In genomic region chr3:170585937-170586310, GRCh38 we compare ENCODE assay signal across 11 cellular contexts. TPM values are rescaled to one million over a fixed set of nuclear protein-coding genes. Genes with fewer than 3 reads are reported as not detected.
DNase-seq lines count a peak whose midpoint lies in the region; ATAC-seq and TF ChIP-seq lines count a peak whose summit lies in the region.
"Had no signal": no experiment of that assay in that cellular context is flagged by ENCODE, and none has a peak within 500 bp of the region (broad histone marks: within the 10 kb centered on the region; RNA-seq: fewer than 3 reads in every experiment).

SLC7A14 (minus strand) TSS chr3:170586075; CDS start chr3:170526936, 59,139 bp downstream.

- DNase-seq in DMS79 (lab: John Stamatoyannopoulos, UW) (peak; percentile 25), DMS79 treated with DMSO at 0.1 percent for 48 hours (lab: John Stamatoyannopoulos, UW) (no peak), WERI-Rb-1 (peak; percentile 66), right cardiac atrium (peak in 1 of 3 donors; percentile 43), skeletal muscle cell (ENCODE audit: low read depth) (no peak), EL (no peak)
- DNase-seq in activated CD4-positive, alpha-beta T cell treated with anti-CD3 and anti-CD28 coated beads for 36 hours, result no peak
- no peak for DNase-seq in activated naive CD8-positive, alpha-beta T cell treated with anti-CD3 and anti-CD28 coated beads, Interleukin-2, amount 50 U/mL, for 24 hours

- no peaks in the 10 kb centered on the region for H3K4me1 Mint-ChIP-seq in activated CD4-positive, alpha-beta T cell treated with anti-CD3 and anti-CD28 coated beads for 36 hours
- no peaks in the 10 kb centered on the region for H3K4me1 Mint-ChIP-seq in activated naive CD8-positive, alpha-beta T cell treated with anti-CD3 and anti-CD28 coated beads, Interleukin-2, amount 50 U/mL, for 24 hours

- no peaks in the 10 kb centered on the region for H3K4me1 ChIP-seq in right cardiac atrium (ENCODE audit: control insufficient read depth, insufficient read depth, low read length)
- H3K4me1 ChIP-seq: pancreas had no signal

- POLR2A ChIA-PET in activated CD4-positive, alpha-beta T cell treated with anti-CD3 and anti-CD28 coated beads for 36 hours (lab: Charles Lee), result no interaction called here

- H3K27ac ChIP-seq in WERI-Rb-1 (no peak within 1 kb of the TSS), right cardiac atrium (ENCODE audit: low read length) (no peak within 1 kb of the TSS)
- H3K27ac ChIP-seq: pancreas had no signal

- intact Hi-C loops in right cardiac atrium (cut with DNase I), result no loop called here
- intact Hi-C loops in activated CD4-positive, alpha-beta T cell treated with anti-CD3 and anti-CD28 coated beads for 36 hours (cut with DNase I, micrococcal nuclease), result no loop called here

- no peaks in the 10 kb centered on the region for H3K36me3 ChIP-seq in WERI-Rb-1
- H3K36me3 ChIP-seq: adrenal gland, pancreas had no signal

- H3K9me3 ChIP-seq in WERI-Rb-1 (ENCODE audit: severe bottlenecking) (no peaks in the 10 kb centered on the region), right cardiac atrium (ENCODE audit: control insufficient read depth, low read length) (no peaks in the 10 kb centered on the region)
- H3K9me3 ChIP-seq: adrenal gland, pancreas had no signal

- H3K27me3 ChIP-seq in WERI-Rb-1 (ENCODE audit: insufficient read depth, low read depth, severe bottlenecking) (peaks cover 4% of the 10 kb centered on the region), right cardiac atrium (ENCODE audit: control insufficient read depth, insufficient read depth) (peaks cover 11% of the 10 kb centered on the region)

- no peak for TF ChIP-seq CTCF in WERI-Rb-1 (IDR thresholded peaks at IDR 0.05; ENCODE audit: low read depth, low read length)

- H3K27ac Mint-ChIP-seq in activated CD4-positive, alpha-beta T cell treated with anti-CD3 and anti-CD28 coated beads for 36 hours, result no peak within 1 kb of the TSS
- no peak within 1 kb of the TSS for H3K27ac Mint-ChIP-seq in activated naive CD8-positive, alpha-beta T cell treated with anti-CD3 and anti-CD28 coated beads, Interleukin-2, amount 50 U/mL, for 24 hours

- H3K4me3 ChIP-seq in WERI-Rb-1 (ENCODE audit: low read depth, low read length) (peak within 1 kb of the TSS; percentile 75), right cardiac atrium (ENCODE audit: low read length) (peak within 1 kb of the TSS; percentile 40), skeletal muscle cell (ENCODE audit: low read depth, low read length) (peak within 1 kb of the TSS; percentile 51)

- peaks cover 46% of the 10 kb centered on the region for H3K27me3 Mint-ChIP-seq in activated CD4-positive, alpha-beta T cell treated with anti-CD3 and anti-CD28 coated beads for 36 hours
- peaks cover 51% of the 10 kb centered on the region for H3K27me3 Mint-ChIP-seq in activated naive CD8-positive, alpha-beta T cell treated with anti-CD3 and anti-CD28 coated beads, Interleukin-2, amount 50 U/mL, for 24 hours

- no peak within 1 kb of the TSS for H3K4me3 Mint-ChIP-seq in activated CD4-positive, alpha-beta T cell treated with anti-CD3 and anti-CD28 coated beads for 36 hours
- no peak within 1 kb of the TSS for H3K4me3 Mint-ChIP-seq in activated naive CD8-positive, alpha-beta T cell treated with anti-CD3 and anti-CD28 coated beads, Interleukin-2, amount 50 U/mL, for 24 hours

- 7% methylated on average over 12 of the region's 12 CpGs for WGBS in right cardiac atrium

- CTCF ChIA-PET in activated CD4-positive, alpha-beta T cell treated with anti-CD3 and anti-CD28 coated beads for 36 hours (lab: Charles Lee), result interaction anchor here (0.9 kb wide), 1 partner anchor 10 kb away, joined by 3 read pairs; no protein-coding TSS in a partner anchor

- peaks cover 4% of the 10 kb centered on the region for H3K9me3 Mint-ChIP-seq in activated CD4-positive, alpha-beta T cell treated with anti-CD3 and anti-CD28 coated beads for 36 hours (ENCODE audit: low read depth)
- peaks cover 15% of the 10 kb centered on the region for H3K9me3 Mint-ChIP-seq in activated naive CD8-positive, alpha-beta T cell treated with anti-CD3 and anti-CD28 coated beads, Interleukin-2, amount 50 U/mL, for 24 hours

- ATAC-seq in right cardiac atrium, result peak; percentile 18 to 45
- ATAC-seq in activated CD4-positive, alpha-beta T cell treated with anti-CD3 and anti-CD28 coated beads for 36 hours, result no peak
- no peak for ATAC-seq in activated naive CD8-positive, alpha-beta T cell treated with anti-CD3 and anti-CD28 coated beads, Interleukin-2, amount 50 U/mL, for 24 hours

- H3K36me3 Mint-ChIP-seq in activated CD4-positive, alpha-beta T cell treated with anti-CD3 and anti-CD28 coated beads for 36 hours (ENCODE audit: low read depth), result no peaks in the 10 kb centered on the region
- H3K36me3 Mint-ChIP-seq in activated naive CD8-positive, alpha-beta T cell treated with anti-CD3 and anti-CD28 coated beads, Interleukin-2, amount 50 U/mL, for 24 hours (ENCODE audit: low read depth), result peaks cover 2% of the 10 kb centered on the region

RNA-seq across cellular contexts. Expression of gene SLC7A14, which starts in this region (rescaled TPM):
- under 1 TPM in 1 of 4 donors, not detected in 3; 0.06 TPM for total RNA-seq in right cardiac atrium
- polyA plus RNA-seq in right cardiac atrium, result 0.05 TPM
- not detected for total RNA-seq in activated CD4-positive, alpha-beta T cell treated with anti-CD3 and anti-CD28 coated beads for 36 hours
- total RNA-seq: A673 had no signal

Comparison
In these comparisons a context has a peak if more than half of its experiments do, and no peak if none do; other contexts are left out.
1. DNase-seq: peak in DMS79 (single experiment) and WERI-Rb-1 (single experiment); none in DMS79 treated with DMSO at 0.1 percent for 48 hours (single experiment), skeletal muscle cell (single experiment), activated CD4-positive, alpha-beta T cell treated with anti-CD3 and anti-CD28 coated beads for 36 hours (single experiment), EL (single experiment) and activated naive CD8-positive, alpha-beta T cell treated with anti-CD3 and anti-CD28 coated beads, Interleukin-2, amount 50 U/mL, for 24 hours (single experiment).
2. Peak in ATAC-seq and H3K4me3 ChIP-seq in right cardiac atrium; RNA of the gene not detected or under 1 TPM.
3. Peak in every context shown above with its lines, with median percentiles within 50 percentile points of each other: H3K4me3 ChIP-seq.